10 cellular contexts compared by ENCODE assay signal in genomic region chr1:15756143-15757015, GRCh38. TPM values are rescaled to one million over a fixed set of nuclear protein-coding genes. Genes with fewer than 3 reads are reported as not detected.
A peak's percentile ranks its signal among the peaks of the same experiment; 100 is the strongest.
DNase-seq lines count a peak whose midpoint lies in the region; ATAC-seq, FAIRE-seq and TF ChIP-seq lines count a peak whose summit lies in the region.
"Had no signal": no experiment of that assay in that cellular context is flagged by ENCODE, and none has a peak within 500 bp of the region (broad histone marks: within the 10 kb centered on the region; RNA-seq: fewer than 3 reads in every experiment).

No MANE protein-coding gene starts in this region.

- no peaks in the 10 kb centered on the region for H3K36me3 Mint-ChIP-seq in stimulated activated naive B cell treated with anti-CD40 and anti-IgM and Interleukin-4, amounts not matched to agents 10 μg/mL and 1 μg/mL and 100 μg/mL, for 72 hours

- H3K4me1 ChIP-seq in K562 (replicated peaks in 1 of 2; ENCODE audit: control insufficient read depth in 2 of 2, insufficient read depth in 2 of 2, low read length in 2 of 2) (peaks cover 9 to 36% of the 10 kb centered on the region in 2 experiments; a peak in 4 of 5 replicates), mucosa of rectum (ENCODE audit: control insufficient read depth in 2 of 2, insufficient read depth in 2 of 2, low read length in 2 of 2) (peaks cover 23 to 43% of the 10 kb centered on the region in 2 donors), thyroid gland (peaks cover 9 to 38% of the 10 kb centered on the region in 2 donors)

- WGBS in K562 (ENCODE audit: insufficient coverage, low coverage, missing lambda C conversion rate), result 17% methylated on average over 21 of the region's 21 CpGs
- 83 to 85% methylated on average over 10 to 21 of the region's 21 CpGs for WGBS in thyroid gland, 2 donors

- POLR2A ChIA-PET in K562 (lab: Yijun Ruan, JAX), result interaction anchor here (1.0 to 1.4 kb wide), 3 partner anchors 8 to 10 kb away, joined by 4 to 6 read pairs (median 4); no protein-coding TSS in a partner anchor

- no peak overlapping the region for H3K27ac Mint-ChIP-seq in stimulated activated naive B cell treated with anti-CD40 and anti-IgM and Interleukin-4, amounts not matched to agents 10 μg/mL and 1 μg/mL and 100 μg/mL, for 72 hours

- TF ChIP-seq POLR2A in K562 (conservative IDR thresholded peaks at IDR 0.05) (no peak), thyroid gland (IDR thresholded peaks at IDR 0.05) (no peak)

- no peaks in the 10 kb centered on the region for H3K79me2 ChIP-seq in K562 (ENCODE audit: control insufficient read depth, insufficient read depth, low read length)

- H3K4me1 Mint-ChIP-seq in stimulated activated naive B cell treated with anti-CD40 and anti-IgM and Interleukin-4, amounts not matched to agents 10 μg/mL and 1 μg/mL and 100 μg/mL, for 72 hours, result peaks cover 10 to 33% of the 10 kb centered on the region in 2 donors

- H4K20me1 ChIP-seq in K562 (replicated peaks; ENCODE audit: control insufficient read depth, insufficient read depth, low read length), result peaks cover 9% of the 10 kb centered on the region

- H2AFZ ChIP-seq in K562 (ENCODE audit: low read depth, low read length), result no peak overlapping the region

- H3K4me3 ChIP-seq in K562 (no peak overlapping the region), mucosa of rectum (ENCODE audit: low read length in 2 of 2) (peak overlapping the region; percentile 75 to 82), thyroid gland (replicated peaks in 1 of 3) (no peak overlapping the region)

- H3K36me3 ChIP-seq in K562 (ENCODE audit: control insufficient read depth, insufficient read depth, low read length) (no peaks in the 10 kb centered on the region), mucosa of rectum (ENCODE audit: control insufficient read depth in 2 of 2, insufficient read depth in 2 of 2, low read length in 2 of 2) (peaks cover 0 to 4% of the 10 kb centered on the region in 2 donors), thyroid gland (no peaks in the 10 kb centered on the region)

- TF ChIP-seq EP300 in K562 (IDR thresholded peaks at IDR 0.05; ENCODE audit: low read length), result no peak

- H3K9me3 Mint-ChIP-seq in stimulated activated naive B cell treated with anti-CD40 and anti-IgM and Interleukin-4, amounts not matched to agents 10 μg/mL and 1 μg/mL and 100 μg/mL, for 72 hours, result no peaks in the 10 kb centered on the region

- intact Hi-C loops in K562 (cut with micrococcal nuclease), result no loop called here
- intact Hi-C loops in thyroid gland (cut with DNase I), result no loop called here

- CTCF ChIA-PET in K562 (lab: Yijun Ruan, JAX; ENCODE audit: low intra/inter-chr PET ratio), result no interaction called here

- peak; percentile 75 for DNase-seq in DMS153 (lab: John Stamatoyannopoulos, UW)
- DNase-seq in NCI-H146 treated with DMSO at 0.1 percent for 48 hours (lab: John Stamatoyannopoulos, UW; ENCODE audit: unreplicated experiment), result peak; percentile 7
- DNase-seq in K562 (ENCODE audit: extremely low read depth in 1 of 4, low spot score in 3 of 4), result no peak
- DNase-seq in stimulated activated naive B cell treated with anti-CD40 and anti-IgM and Interleukin-4, amounts not matched to agents 10 μg/mL and 1 μg/mL and 100 μg/mL, for 72 hours, result no peak
- DNase-seq in thyroid gland, result no peak
- DNase-seq in NCI-H524 treated with DMSO at 0.1 percent for 48 hours (lab: John Stamatoyannopoulos, UW), result no peak
- no peak for DNase-seq in DMS 273 (lab: John Stamatoyannopoulos, UW; ENCODE audit: unreplicated experiment)

- peak overlapping the region in 1 of 2 donors; percentile 36 for H3K4me3 Mint-ChIP-seq in stimulated activated naive B cell treated with anti-CD40 and anti-IgM and Interleukin-4, amounts not matched to agents 10 μg/mL and 1 μg/mL and 100 μg/mL, for 72 hours

- H3K9me1 ChIP-seq in K562 (ENCODE audit: control insufficient read depth, insufficient read depth, low read length), result no peaks in the 10 kb centered on the region

- H3K9ac ChIP-seq in K562 (ENCODE audit: insufficient read depth in 1 of 2, low read depth in 2 of 2, low read length in 2 of 2) (peak overlapping the region in 1 of 2 experiments; percentile 13; a peak in 1 of 4 replicates), mucosa of rectum (ENCODE audit: low read depth in 1 of 2, low read length in 2 of 2) (peak overlapping the region; percentile 90 to 95)

- peaks cover 53 to 69% of the 10 kb centered on the region in 2 donors for H3K27me3 Mint-ChIP-seq in stimulated activated naive B cell treated with anti-CD40 and anti-IgM and Interleukin-4, amounts not matched to agents 10 μg/mL and 1 μg/mL and 100 μg/mL, for 72 hours

- H3K4me2 ChIP-seq in K562 (ENCODE audit: insufficient read depth, low read length), result no peak overlapping the region

- in situ Hi-C loops in K562 (cut with MboI), result no loop called here

- H3K27ac ChIP-seq in K562 (ENCODE audit: extremely low read depth, low read depth, low read length), result no peak overlapping the region
- peak overlapping the region; percentile 89 to 91 for H3K27ac ChIP-seq in mucosa of rectum (ENCODE audit: low read depth in 2 of 2, low read length in 2 of 2)
- H3K27ac ChIP-seq in thyroid gland, result no peak overlapping the region

- no peaks in the 10 kb centered on the region for H3K9me3 ChIP-seq in K562 (replicated peaks; ENCODE audit: control insufficient read depth, insufficient read depth, low read depth, low read length)
- H3K9me3 ChIP-seq in mucosa of rectum (ENCODE audit: control insufficient read depth in 2 of 2, low read length in 2 of 2), result no peaks in the 10 kb centered on the region
- no peaks in the 10 kb centered on the region for H3K9me3 ChIP-seq in thyroid gland

- no peak for FAIRE-seq in K562 (lab: Jason Lieb, UNC)
- FAIRE-seq: G401.6, islet of Langerhans had no signal

- no peak for TF ChIP-seq RAD21 in K562 (CRISPR knock-in tag; conservative IDR thresholded peaks at IDR 0.05 in 1 of 2, IDR thresholded peaks at IDR 0.05 in 1 of 2)

- TF ChIP-seq CTCF in K562 (IDR thresholded peaks at IDR 0.05 in 2 of 3, conservative IDR thresholded peaks at IDR 0.05 in 1 of 3; ENCODE audit: insufficient read depth in 2 of 3, low read depth in 1 of 3, low read length in 3 of 3) (no peak), thyroid gland (IDR thresholded peaks at IDR 0.05) (no peak)

- BruUV-seq in K562 (replicated peaks; lab: Mats Ljungman, UMichigan), result no TSS peak

- H3K27me3 ChIP-seq in K562 (ENCODE audit: control insufficient read depth in 2 of 2, insufficient read depth in 2 of 2, low read length in 2 of 2) (peaks cover 26 to 44% of the 10 kb centered on the region in 2 experiments; a peak in 4 of 5 replicates), mucosa of rectum (ENCODE audit: control insufficient read depth in 2 of 2, insufficient read depth in 2 of 2, low read length in 2 of 2) (peaks cover 0 to 4% of the 10 kb centered on the region in 2 donors), thyroid gland (no peaks in the 10 kb centered on the region)

- ATAC-seq in K562, result no peak
- ATAC-seq in stimulated activated naive B cell treated with anti-CD40 and anti-IgM and Interleukin-4, amounts not matched to agents 10 μg/mL and 1 μg/mL and 100 μg/mL, for 72 hours (replicated peaks), result no peak

RNA-seq across cellular contexts. Expression of gene FBLIM1, which starts 2.2 kb away (rescaled TPM):
- total RNA-seq in K562 (2011; cell fraction: chromatin; rRNA removed; ENCODE audit: low replicate concordance), result 0.16 TPM in 1 of 2 replicates, not detected in the other
- total RNA-seq in K562 (2011; cell fraction: nucleolus; rRNA removed), result 0.50 TPM in 1 of 2 replicates, not detected in the other
- 0.31 TPM in 1 of 2 replicates, not detected in the other for total RNA-seq in K562 (2011; cell fraction: nucleoplasm; rRNA removed)
- 0.04 TPM in 1 of 2 replicates, not detected in the other for total RNA-seq in K562 (2014; rRNA removed)
- total RNA-seq in K562 (2014; rRNA removed; fragmentation: Illumina TruSeq; extraction: Trizol), result not detected in 2 replicates
- total RNA-seq in K562 (2015; rRNA removed; fragmentation: Illumina TruSeq; extraction: Trizol), result not detected in 2 replicates
- total RNA-seq in K562 (2021), result 0.18 and 0.24 TPM in 2 replicates
- polyA plus RNA-seq in K562 (2011; rRNA removed), result 0.14 and 0.43 TPM in 2 replicates
- 0.09 and 0.63 TPM in 2 replicates for polyA plus RNA-seq in K562 (2011; cell fraction: cytosol; rRNA removed)
- 0.10 and 0.20 TPM in 2 replicates for polyA plus RNA-seq in K562 (2011; cell fraction: nucleus; rRNA removed)
- 0.04 and 0.48 TPM in 2 replicates for polyA plus RNA-seq in K562 (2012)
- polyA plus RNA-seq in K562 (2014; fragmentation: Illumina TruSeq; extraction: Trizol), result not detected in 2 replicates
- not detected for polyA plus RNA-seq in K562 (2014; fragmentation: Nextera tagmentation; extraction: Ambion mirVana)
- not detected in 2 replicates for polyA plus RNA-seq in K562 (2014; rRNA removed)
- polyA minus RNA-seq in K562 (2011; rRNA and poly(A)+ RNA removed), result 0.11 and 0.27 TPM in 2 replicates
- not detected in 2 replicates for polyA minus RNA-seq in K562 (2011; cell fraction: cytosol; rRNA and poly(A)+ RNA removed)
- 0.56 TPM in 1 of 2 replicates, not detected in the other for polyA minus RNA-seq in K562 (2011; cell fraction: nucleus; rRNA and poly(A)+ RNA removed)
- 10 to 100 TPM; 11.4 to 28.0 (median 25.9) TPM for total RNA-seq in thyroid gland

RNA-seq across cellular contexts. Expression of gene TMEM82, which starts 14.1 kb away (rescaled TPM):
- not detected in 2 replicates for total RNA-seq in K562 (2011; cell fraction: chromatin; rRNA removed; ENCODE audit: low replicate concordance)
- not detected in 2 replicates for total RNA-seq in K562 (2011; cell fraction: nucleolus; rRNA removed)
- total RNA-seq in K562 (2011; cell fraction: nucleoplasm; rRNA removed), result not detected in 2 replicates
- total RNA-seq in K562 (2014; rRNA removed), result not detected in 2 replicates
- not detected in 2 replicates for total RNA-seq in K562 (2014; rRNA removed; fragmentation: Illumina TruSeq; extraction: Trizol)
- total RNA-seq in K562 (2015; rRNA removed; fragmentation: Illumina TruSeq; extraction: Trizol), result not detected in 2 replicates
- not detected in 2 replicates for total RNA-seq in K562 (2021)
- polyA plus RNA-seq in K562 (2011; rRNA removed), result not detected in 2 replicates
- polyA plus RNA-seq in K562 (2011; cell fraction: cytosol; rRNA removed), result not detected in 2 replicates
- not detected in 2 replicates for polyA plus RNA-seq in K562 (2011; cell fraction: nucleus; rRNA removed)
- polyA plus RNA-seq in K562 (2012), result not detected in 2 replicates
- polyA plus RNA-seq in K562 (2014; fragmentation: Illumina TruSeq; extraction: Trizol), result not detected in 2 replicates
- polyA plus RNA-seq in K562 (2014; fragmentation: Nextera tagmentation; extraction: Ambion mirVana), result not detected
- not detected in 2 replicates for polyA plus RNA-seq in K562 (2014; rRNA removed)
- not detected in 2 replicates for polyA minus RNA-seq in K562 (2011; rRNA and poly(A)+ RNA removed)
- polyA minus RNA-seq in K562 (2011; cell fraction: cytosol; rRNA and poly(A)+ RNA removed), result not detected in 2 replicates
- polyA minus RNA-seq in K562 (2011; cell fraction: nucleus; rRNA and poly(A)+ RNA removed), result not detected in 2 replicates
- not detected for total RNA-seq in thyroid gland

RNA-seq across cellular contexts. Expression of gene SLC25A34, which starts 20.3 kb away (rescaled TPM):
- 0.86 and 1.9 TPM in 2 replicates for total RNA-seq in K562 (2011; cell fraction: chromatin; rRNA removed; ENCODE audit: low replicate concordance)
- 1.1 and 1.8 TPM in 2 replicates for total RNA-seq in K562 (2011; cell fraction: nucleolus; rRNA removed)
- total RNA-seq in K562 (2011; cell fraction: nucleoplasm; rRNA removed), result 1.1 and 1.6 TPM in 2 replicates
- total RNA-seq in K562 (2014; rRNA removed) (0.41 and 0.78 TPM in 2 replicates), K562 (2014; rRNA removed; fragmentation: Illumina TruSeq; extraction: Trizol) (0.06 and 0.11 TPM in 2 replicates), K562 (2015; rRNA removed; fragmentation: Illumina TruSeq; extraction: Trizol) (0.26 and 0.43 TPM in 2 replicates), K562 (2021) (0.13 and 0.16 TPM in 2 replicates), thyroid gland (1 to 10 TPM in 3 of 4 donors, under 1 TPM in 1; 0.98 to 2.6 (median 2.0) TPM)
- polyA plus RNA-seq in K562 (2011; rRNA removed) (0.24 and 0.31 TPM in 2 replicates), K562 (2014; fragmentation: Illumina TruSeq; extraction: Trizol) (0.16 and 0.21 TPM in 2 replicates), K562 (2014; fragmentation: Nextera tagmentation; extraction: Ambion mirVana) (under 1 TPM; 0.01 to 0.03 TPM), K562 (2014; rRNA removed) (0.22 and 0.57 TPM in 2 replicates)
- polyA plus RNA-seq in K562 (2011; cell fraction: cytosol; rRNA removed), result 0.18 and 0.34 TPM in 2 replicates
- 0.94 and 1.9 TPM in 2 replicates for polyA plus RNA-seq in K562 (2011; cell fraction: nucleus; rRNA removed)
- polyA plus RNA-seq in K562 (2012), result 0.25 and 0.55 TPM in 2 replicates
- polyA minus RNA-seq in K562 (2011; rRNA and poly(A)+ RNA removed), result 0.12 and 0.35 TPM in 2 replicates
- not detected in 2 replicates for polyA minus RNA-seq in K562 (2011; cell fraction: cytosol; rRNA and poly(A)+ RNA removed)
- polyA minus RNA-seq in K562 (2011; cell fraction: nucleus; rRNA and poly(A)+ RNA removed), result 0.40 and 0.78 TPM in 2 replicates

RNA-seq across cellular contexts. Expression of gene UQCRHL, which starts 51.1 kb away (rescaled TPM):
- total RNA-seq in K562 (2011; cell fraction: chromatin; rRNA removed; ENCODE audit: low replicate concordance), result 2.3 and 3.2 TPM in 2 replicates
- 2.8 TPM in 2 replicates for total RNA-seq in K562 (2011; cell fraction: nucleolus; rRNA removed)
- 4.1 and 4.2 TPM in 2 replicates for total RNA-seq in K562 (2011; cell fraction: nucleoplasm; rRNA removed)
- total RNA-seq in K562 (2014; rRNA removed) (40.7 and 76.9 TPM in 2 replicates), K562 (2014; rRNA removed; fragmentation: Illumina TruSeq; extraction: Trizol) (41.3 and 45.7 TPM in 2 replicates), K562 (2015; rRNA removed; fragmentation: Illumina TruSeq; extraction: Trizol) (19.4 and 21.8 TPM in 2 replicates), K562 (2021) (5.1 and 5.9 TPM in 2 replicates), thyroid gland (1 to 10 TPM in 2 of 4 donors, under 1 TPM in 2; 0.81 to 1.3 (median 1.00) TPM)
- polyA plus RNA-seq in K562 (2011; rRNA removed) (26.3 and 27.6 TPM in 2 replicates), K562 (2014; fragmentation: Illumina TruSeq; extraction: Trizol) (17.6 and 18.9 TPM in 2 replicates), K562 (2014; fragmentation: Nextera tagmentation; extraction: Ambion mirVana) (10 to 100 TPM; 20.4 to 25.8 TPM), K562 (2014; rRNA removed) (13.2 and 27.2 TPM in 2 replicates)
- polyA plus RNA-seq in K562 (2011; cell fraction: cytosol; rRNA removed), result 3.9 and 8.7 TPM in 2 replicates
- 2.2 and 6.0 TPM in 2 replicates for polyA plus RNA-seq in K562 (2011; cell fraction: nucleus; rRNA removed)
- 9.1 and 25.6 TPM in 2 replicates for polyA plus RNA-seq in K562 (2012)
- 6.5 and 7.8 TPM in 2 replicates for polyA minus RNA-seq in K562 (2011; rRNA and poly(A)+ RNA removed)
- polyA minus RNA-seq in K562 (2011; cell fraction: cytosol; rRNA and poly(A)+ RNA removed), result 9.1 and 15.2 TPM in 2 replicates
- 0.67 and 3.4 TPM in 2 replicates for polyA minus RNA-seq in K562 (2011; cell fraction: nucleus; rRNA and poly(A)+ RNA removed)

Comparison
In these comparisons a context has a peak if more than half of its experiments do, and no peak if none do; other contexts are left out.
1. DNase-seq: peak in DMS153 (single experiment) and NCI-H146 treated with DMSO at 0.1 percent for 48 hours (single experiment); none in K562 (0 of 4), stimulated activated naive B cell treated with anti-CD40 and anti-IgM and Interleukin-4, amounts not matched to agents 10 μg/mL and 1 μg/mL and 100 μg/mL, for 72 hours (single experiment), thyroid gland (0 of 2), NCI-H524 treated with DMSO at 0.1 percent for 48 hours (single experiment) and DMS 273 (single experiment).
2. H3K27ac ChIP-seq: peak in mucosa of rectum (2 of 2); none in K562 (single experiment) and thyroid gland (0 of 3).
3. H3K4me3 ChIP-seq: peak in mucosa of rectum (2 of 2); none in K562 (single experiment) and thyroid gland (0 of 3).
4. RNA of gene FBLIM1, which starts 2.2 kb away (total RNA-seq): 11.4 to 28.0 TPM in thyroid gland; 0.04 to 0.50 TPM in K562; every median in the first group is over 4 times any median in the second.